ENCODE assay signal across 9 cellular contexts in the genomic region with DNA sequence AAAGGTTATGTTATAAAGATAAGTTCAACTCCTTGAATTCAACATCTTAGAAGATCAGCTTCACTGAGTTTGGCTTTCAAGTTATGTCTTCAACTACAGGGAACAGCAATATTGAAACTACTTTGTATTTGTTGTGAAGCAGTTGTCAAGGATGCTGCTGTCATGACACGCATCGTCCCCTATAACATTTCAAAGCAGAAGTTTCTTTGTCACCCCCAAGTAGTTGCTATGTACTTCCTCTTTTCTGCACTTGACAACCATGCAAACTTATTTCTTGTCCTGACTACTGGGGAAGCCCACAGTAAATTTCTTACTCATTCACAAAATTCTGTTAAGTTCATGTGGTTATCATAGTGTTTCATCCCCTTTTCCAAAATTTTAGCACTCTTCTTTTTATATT. TPM values are rescaled to one million over a fixed set of nuclear protein-coding genes. Genes with fewer than 3 reads are reported as not detected.
A peak's percentile ranks its signal among the peaks of the same experiment; 100 is the strongest.
DNase-seq lines count a peak whose midpoint lies in the region; ATAC-seq lines count a peak whose summit lies in the region.
"Had no signal": no experiment of that assay in that cellular context is flagged by ENCODE, and none has a peak within 500 bp of the region (broad histone marks: within the 10 kb centered on the region; RNA-seq: fewer than 3 reads in every experiment).

No MANE protein-coding gene starts in this region.

- H3K9me3 Mint-ChIP-seq in activated T-cell treated with anti-CD3 and anti-CD28 coated beads, Interleukin-2, amount 50 U/mL, for 72 hours: no peaks in the 10 kb centered on the region
- no peaks in the 10 kb centered on the region for H3K9me3 Mint-ChIP-seq in dendritic cell treated with granulocyte-macrophage colony-stimulating factor and Interleukin-4, amounts not matched to agents 40 ng/mL and 50 ng/mL, for 4 days
- H3K9me3 Mint-ChIP-seq: neural crest cell had no signal

- H3K27me3 Mint-ChIP-seq in activated T-cell treated with anti-CD3 and anti-CD28 coated beads, Interleukin-2, amount 50 U/mL, for 72 hours (ENCODE audit: low read depth): no peaks in the 10 kb centered on the region
- no peaks in the 10 kb centered on the region for H3K27me3 Mint-ChIP-seq in dendritic cell treated with granulocyte-macrophage colony-stimulating factor and Interleukin-4, amounts not matched to agents 40 ng/mL and 50 ng/mL, for 4 days

- peaks cover 52% of the 10 kb centered on the region for H3K4me1 Mint-ChIP-seq in activated T-cell treated with anti-CD3 and anti-CD28 coated beads, Interleukin-2, amount 50 U/mL, for 72 hours (ENCODE audit: low read depth)
- H3K4me1 Mint-ChIP-seq in dendritic cell treated with granulocyte-macrophage colony-stimulating factor and Interleukin-4, amounts not matched to agents 40 ng/mL and 50 ng/mL, for 4 days (ENCODE audit: low read depth): peaks cover 24% of the 10 kb centered on the region
- H3K4me1 Mint-ChIP-seq: neural crest cell had no signal

- peak overlapping the region; percentile 72 to 78 for H3K4me3 Mint-ChIP-seq in activated T-cell treated with anti-CD3 and anti-CD28 coated beads, Interleukin-2, amount 50 U/mL, for 72 hours
- H3K4me3 Mint-ChIP-seq in dendritic cell treated with granulocyte-macrophage colony-stimulating factor and Interleukin-4, amounts not matched to agents 40 ng/mL and 50 ng/mL, for 4 days: peak overlapping the region; percentile 30
- H3K4me3 Mint-ChIP-seq: neural crest cell had no signal

- DNase-seq in activated T-cell treated with anti-CD3 and anti-CD28 coated beads, Interleukin-2, amount 50 U/mL, for 72 hours: peak; percentile 45 to 55
- DNase-seq in activated T-cell treated with anti-CD3 and anti-CD28 coated beads, Interleukin-2, amount 50 U/mL, for 1 hour: no peak
- peak; percentile 99 for DNase-seq in NOMO-1 treated with DMSO at 0.1 percent for 48 hours (lab: John Stamatoyannopoulos, UW; ENCODE audit: unreplicated experiment)
- no peak for DNase-seq in NCI-H82 treated with DMSO at 0.1 percent for 48 hours (lab: John Stamatoyannopoulos, UW; ENCODE audit: unreplicated experiment)
- no peak for DNase-seq in nucleus accumbens (lab: John Stamatoyannopoulos, UW)
- DNase-seq in NCI-H2227 treated with DMSO at 0.1 percent for 48 hours (lab: John Stamatoyannopoulos, UW): no peak

- H3K27ac Mint-ChIP-seq in activated T-cell treated with anti-CD3 and anti-CD28 coated beads, Interleukin-2, amount 50 U/mL, for 72 hours: peak overlapping the region; percentile 94
- H3K27ac Mint-ChIP-seq in dendritic cell treated with granulocyte-macrophage colony-stimulating factor and Interleukin-4, amounts not matched to agents 40 ng/mL and 50 ng/mL, for 4 days: peak overlapping the region; percentile 86

- intact Hi-C loops in dendritic cell treated with granulocyte-macrophage colony-stimulating factor and Interleukin-4, amounts not matched to agents 40 ng/mL and 50 ng/mL, for 4 days (cut with micrococcal nuclease): loop anchor here (2.0 kb wide), 1 partner anchor 14 kb away; the partner anchor contains the start of gene ANTXR2

- H3K36me3 Mint-ChIP-seq in activated T-cell treated with anti-CD3 and anti-CD28 coated beads, Interleukin-2, amount 50 U/mL, for 72 hours (ENCODE audit: insufficient read depth in 2 of 2): no peaks in the 10 kb centered on the region
- peaks cover 60% of the 10 kb centered on the region for H3K36me3 Mint-ChIP-seq in dendritic cell treated with granulocyte-macrophage colony-stimulating factor and Interleukin-4, amounts not matched to agents 40 ng/mL and 50 ng/mL, for 4 days (ENCODE audit: low read depth)

- ATAC-seq in activated T-cell treated with anti-CD3 and anti-CD28 coated beads, Interleukin-2, amount 50 U/mL, for 72 hours (replicated peaks in 1 of 2): peak; percentile 93 to 96
- ATAC-seq in HG02798 (IDR thresholded peaks at IDR 0.05; ENCODE audit: poor library complexity, unreplicated experiment): peak; percentile 99

RNA-seq across cellular contexts. Expression of gene ANTXR2, which starts 14.3 kb away (rescaled TPM):
- 10 to 100 TPM in 1 of 2 donors, 1 to 10 TPM in 1; 6.7 to 12.4 TPM for total RNA-seq in activated T-cell treated with anti-CD3 and anti-CD28 coated beads, Interleukin-2, amount 50 U/mL, for 72 hours

Comparison
In these comparisons a context has a peak if more than half of its experiments do, and no peak if none do; other contexts are left out.
1. DNase-seq: peak in activated T-cell treated with anti-CD3 and anti-CD28 coated beads, Interleukin-2, amount 50 U/mL, for 72 hours (2 of 2) and NOMO-1 treated with DMSO at 0.1 percent for 48 hours (single experiment); none in activated T-cell treated with anti-CD3 and anti-CD28 coated beads, Interleukin-2, amount 50 U/mL, for 1 hour (single experiment), NCI-H82 treated with DMSO at 0.1 percent for 48 hours (single experiment), nucleus accumbens (0 of 56) and NCI-H2227 treated with DMSO at 0.1 percent for 48 hours (single experiment).